8 cellular contexts compared by ENCODE assay signal in the genomic region with DNA sequence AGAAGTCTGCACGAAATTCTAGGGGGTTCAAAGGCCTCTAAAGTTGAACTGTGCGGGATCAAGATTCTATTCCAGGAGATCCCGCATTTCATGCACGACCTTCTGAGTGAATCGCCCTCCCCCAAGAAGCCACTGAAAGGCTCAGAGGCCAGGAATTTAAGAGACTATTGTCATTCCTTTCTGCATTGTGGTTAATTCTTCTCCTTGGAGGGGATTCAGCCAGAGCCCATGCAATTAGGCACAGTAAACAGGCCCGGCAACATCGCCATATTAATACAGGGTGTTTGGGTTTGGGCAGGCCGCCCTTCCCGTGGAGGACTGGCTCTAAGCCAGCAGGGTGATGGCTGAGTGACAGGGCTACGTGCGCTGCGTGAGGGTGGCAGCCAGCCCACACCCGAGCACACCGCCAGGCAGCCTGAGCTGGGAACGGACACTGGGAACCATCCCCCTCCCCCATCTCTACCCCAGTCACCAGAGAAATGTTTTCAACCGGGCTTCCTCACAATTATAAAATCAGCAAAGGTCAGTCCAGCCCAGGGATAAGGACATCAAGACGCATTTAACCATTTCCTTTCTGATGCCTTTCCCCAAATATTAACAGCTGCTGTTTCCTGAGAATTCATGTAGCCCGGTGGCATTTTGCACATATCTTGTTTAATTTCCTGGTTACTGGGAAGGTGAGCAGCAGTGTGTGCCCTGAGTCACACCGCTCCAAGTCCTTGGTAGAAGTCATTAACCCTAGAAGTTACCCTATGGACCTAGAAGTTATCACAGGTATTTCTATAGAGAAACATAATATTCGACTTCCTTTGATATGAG. TPM values are rescaled to one million over a fixed set of nuclear protein-coding genes. Genes with fewer than 3 reads are reported as not detected.
DNase-seq lines count a peak whose midpoint lies in the region; ATAC-seq, FAIRE-seq and TF ChIP-seq lines count a peak whose summit lies in the region.

No MANE protein-coding gene starts in this region.

- H3K9me3 ChIP-seq in GM12878 (replicated peaks; ENCODE audit: control insufficient read depth, insufficient read depth, low read length) = peaks cover 1% of the 10 kb centered on the region; the same call in 1 of the 3 replicates
- no peaks in the 10 kb centered on the region for H3K9me3 ChIP-seq in thyroid gland

- ATAC-seq in GM18511 (IDR thresholded peaks at IDR 0.05; ENCODE audit: unreplicated experiment) = peak; percentile 78
- no peak for ATAC-seq in GM12878
- no peak for ATAC-seq in HG02884 (IDR thresholded peaks at IDR 0.05; ENCODE audit: unreplicated experiment)

- H2AFZ ChIP-seq in GM12878 (ENCODE audit: control insufficient read depth, low read depth, low read length) = peak overlapping the region; percentile 67

- TF ChIP-seq EP300 in GM12878 (IDR thresholded peaks at IDR 0.05; ENCODE audit: borderline replicate concordance in 1 of 2, control insufficient read depth in 1 of 2, low read depth in 2 of 2, low read length in 2 of 2) = no peak

- peaks cover 37% of the 10 kb centered on the region for H3K4me1 Mint-ChIP-seq in activated CD4-positive, alpha-beta T cell treated with anti-CD3 and anti-CD28 coated beads, Interleukin-2, amount 10 ng/mL, durations not matched to agents 24 days and 14 days

- H3K9me3 Mint-ChIP-seq in activated CD4-positive, alpha-beta T cell treated with anti-CD3 and anti-CD28 coated beads, Interleukin-2, amount 10 ng/mL, durations not matched to agents 24 days and 14 days = peaks cover 3% of the 10 kb centered on the region

- H3K27me3 Mint-ChIP-seq in activated CD4-positive, alpha-beta T cell treated with anti-CD3 and anti-CD28 coated beads, Interleukin-2, amount 10 ng/mL, durations not matched to agents 24 days and 14 days = peaks cover 6% of the 10 kb centered on the region

- peak; percentile 55 to 74 for DNase-seq in NCI-H2081 (lab: John Stamatoyannopoulos, UW)
- peak; percentile 36 for DNase-seq in GM12878 (ENCODE audit: low read depth, low spot score)
- peak; percentile 92 for DNase-seq in kidney tubule cell (ENCODE audit: low spot score)
- DNase-seq in thyroid gland = peak; percentile 72 to 76
- DNase-seq in activated CD4-positive, alpha-beta T cell treated with anti-CD3 and anti-CD28 coated beads, Interleukin-2, amount 10 ng/mL, durations not matched to agents 24 days and 14 days = no peak
- DNase-seq in HuH-7.5 (ENCODE audit: low spot score) = no peak

- H3K4me3 ChIP-seq in GM12878 = no peak overlapping the region; the same call in 1 of the 2 replicates
- no peak overlapping the region for H3K4me3 ChIP-seq in thyroid gland (replicated peaks in 1 of 3)

- no peak overlapping the region for H3K27ac Mint-ChIP-seq in activated CD4-positive, alpha-beta T cell treated with anti-CD3 and anti-CD28 coated beads, Interleukin-2, amount 10 ng/mL, durations not matched to agents 24 days and 14 days

- H3K4me2 ChIP-seq in GM12878 (ENCODE audit: control insufficient read depth, insufficient read depth) = peak overlapping the region; percentile 15; the same call in 1 of the 2 replicates

- no peaks in the 10 kb centered on the region for H4K20me1 ChIP-seq in GM12878 (ENCODE audit: control insufficient read depth, insufficient read depth)

- H3K9ac ChIP-seq in GM12878 (ENCODE audit: control insufficient read depth, insufficient read depth, low read length) = no peak overlapping the region

- H3K4me3 Mint-ChIP-seq in activated CD4-positive, alpha-beta T cell treated with anti-CD3 and anti-CD28 coated beads, Interleukin-2, amount 10 ng/mL, durations not matched to agents 24 days and 14 days = no peak overlapping the region

- TF ChIP-seq RAD21 in GM12878 (IDR thresholded peaks at IDR 0.05; ENCODE audit: insufficient read depth, low read depth, low read length) = no peak

- peaks cover 2% of the 10 kb centered on the region for H3K79me2 ChIP-seq in GM12878 (ENCODE audit: control insufficient read depth, insufficient read depth, low read length)

- in situ Hi-C loops in GM12878 (cut with MboI) = no loop called here

- WGBS in GM12878 (ENCODE audit: insufficient coverage, insufficient replicate concordance, low lambda C conversion rate, missing lambda C conversion rate) = 33% methylated on average over 20 of the region's 20 CpGs
- 18 to 25% methylated on average over 20 of the region's 20 CpGs for WGBS in thyroid gland, 2 donors

- H3K36me3 Mint-ChIP-seq in activated CD4-positive, alpha-beta T cell treated with anti-CD3 and anti-CD28 coated beads, Interleukin-2, amount 10 ng/mL, durations not matched to agents 24 days and 14 days (ENCODE audit: low read depth) = peaks cover 36% of the 10 kb centered on the region

- RAD21 ChIA-PET in GM12878 (lab: Charles Lee; ENCODE audit: unreplicated experiment) = interaction anchor here (1.6 to 2.1 kb wide), 2 partner anchors 9 to 74 kb away, joined by 5 to 11 read pairs; no protein-coding TSS in a partner anchor

- intact Hi-C loops in GM12878 (cut with micrococcal nuclease; ENCODE audit: unreplicated experiment) (no loop called here), thyroid gland (cut with DNase I) (no loop called here)
- intact Hi-C loops in activated CD4-positive, alpha-beta T cell treated with anti-CD3 and anti-CD28 coated beads, Interleukin-2, amount 10 ng/mL, durations not matched to agents 24 days and 14 days (cut with micrococcal nuclease) = no loop called here

- H3K27me3 ChIP-seq in GM12878 (replicated peaks in 1 of 2; ENCODE audit: control insufficient read depth in 2 of 2, insufficient read depth in 2 of 2, low read length in 1 of 2) (no peaks in the 10 kb centered on the region), thyroid gland (no peaks in the 10 kb centered on the region)

- H3K36me3 ChIP-seq in GM12878 (ENCODE audit: control insufficient read depth in 2 of 2, insufficient read depth in 2 of 2, low read length in 1 of 2) (no peaks in the 10 kb centered on the region), thyroid gland (no peaks in the 10 kb centered on the region)

- TF ChIP-seq POLR2A in GM12878 (IDR thresholded peaks at IDR 0.05; ENCODE audit: low read depth, low read length) (no peak), thyroid gland (IDR thresholded peaks at IDR 0.05) (no peak)

- CTCF ChIA-PET in GM12878 (lab: Yijun Ruan, JAX) = interaction anchor here (1.3 to 6.5 kb wide), 4 partner anchors 8 to 161 kb away, joined by 3 to 45 read pairs (median 24); no protein-coding TSS in a partner anchor

- H3K27ac ChIP-seq in GM12878 (ENCODE audit: control insufficient read depth, insufficient read depth) = no peak overlapping the region
- peak overlapping the region in 1 of 3 donors; percentile 19 for H3K27ac ChIP-seq in thyroid gland

- BruUV-seq in GM12878 (replicated peaks; lab: Mats Ljungman, UMichigan) = no TSS peak

- no peak for FAIRE-seq in GM12878 (lab: Jason Lieb, UNC)

- no peak for TF ChIP-seq CTCF in GM12878 (IDR thresholded peaks at IDR 0.05 in 2 of 3, conservative IDR thresholded peaks at IDR 0.05 in 1 of 3; ENCODE audit: control insufficient read depth in 2 of 3, extremely low read depth in 1 of 3, insufficient read depth in 1 of 3, low read depth in 3 of 3, low read length in 3 of 3)
- no peak for TF ChIP-seq CTCF in thyroid gland (IDR thresholded peaks at IDR 0.05)

- POLR2A ChIA-PET in GM12878 (lab: Charles Lee) = interaction anchor here (0.6 to 1.6 kb wide), 2 partner anchors 117 to 374 kb away, joined by 5 to 7 read pairs; no protein-coding TSS in a partner anchor

- H3K4me1 ChIP-seq in GM12878 (ENCODE audit: control insufficient read depth, insufficient read depth, low read length) (no peaks in the 10 kb centered on the region), thyroid gland (peaks cover 4 to 16% of the 10 kb centered on the region in 2 donors)

- SMC1A ChIA-PET in GM12878 (lab: Charles Lee; ENCODE audit: uncharacterized antibody, unreplicated experiment) = interaction anchor here (1.0 to 6.2 kb wide), 3 partner anchors 8 to 13 kb away, joined by 3 to 47 read pairs (median 8); no protein-coding TSS in a partner anchor

TF ChIP-seq in GM12878, 131 proteins besides CTCF, POLR2A, EP300 and RAD21 (continues in another document):
- peak; percentile 21; the same call in 1 of the 2 replicates for TF ChIP-seq FOXK2 (IDR thresholded peaks at IDR 0.05)
- TF ChIP-seq HSF1 (IDR thresholded peaks at IDR 0.05; ENCODE audit: low read depth, low read length) = no peak

RNA-seq across cellular contexts. Expression of gene EGLN3, which starts 12.5 kb away (rescaled TPM):
- total RNA-seq in GM12878 (2013; cell fraction: nucleolus; rRNA removed) = 20.3 and 22.4 TPM in 2 replicates
- total RNA-seq in GM12878 (2014; rRNA removed) = 2.1 and 2.7 TPM in 2 replicates
- 1.6 and 2.4 TPM in 2 replicates for total RNA-seq in GM12878 (2014; rRNA removed; fragmentation: Illumina TruSeq; extraction: Trizol)
- 1.7 and 3.0 TPM in 2 replicates for total RNA-seq in GM12878 (2021)
- 28.3 TPM for polyA plus RNA-seq in GM12878 (2011; ENCODE audit: low read depth)
- polyA plus RNA-seq in GM12878 (2011; rRNA removed) = 8.1 and 10.7 TPM in 2 replicates
- 3.8 and 5.6 TPM in 2 replicates for polyA plus RNA-seq in GM12878 (2011; cell fraction: cytosol; rRNA removed)
- polyA plus RNA-seq in GM12878 (2011; cell fraction: nucleus; rRNA removed) = 5.5 and 9.4 TPM in 2 replicates
- polyA plus RNA-seq in GM12878 (2012) = 9.3 and 15.9 TPM in 2 replicates
- polyA plus RNA-seq in GM12878 (2014; fragmentation: Illumina TruSeq; extraction: Trizol) = 1.8 and 2.5 TPM in 2 replicates
- polyA plus RNA-seq in GM12878 (2014; fragmentation: Nextera tagmentation; extraction: Ambion mirVana) = 1 to 10 TPM; 1.4 to 2.1 TPM
- 0.71 and 2.0 TPM in 2 replicates for polyA plus RNA-seq in GM12878 (2014; rRNA removed)
- under 1 TPM; 0.42 to 0.84 TPM for polyA plus RNA-seq in GM12878 (2016; fragmentation: Nextera tagmentation; extraction: Ambion mirVana)
- 6.3 and 8.6 TPM in 2 replicates for polyA minus RNA-seq in GM12878 (2011; rRNA and poly(A)+ RNA removed)
- 2.7 and 3.3 TPM in 2 replicates for polyA minus RNA-seq in GM12878 (2011; cell fraction: cytosol; rRNA and poly(A)+ RNA removed)
- 4.4 and 7.5 TPM in 2 replicates for polyA minus RNA-seq in GM12878 (2011; cell fraction: nucleus; rRNA and poly(A)+ RNA removed)
- 10 to 100 TPM in 2 of 4 donors, 1 to 10 TPM in 2; 8.8 to 11.5 (median 10.2) TPM for total RNA-seq in thyroid gland
- total RNA-seq in activated CD4-positive, alpha-beta T cell treated with anti-CD3 and anti-CD28 coated beads, Interleukin-2, amount 10 ng/mL, durations not matched to agents 24 days and 14 days = 17.4 and 17.6 TPM in 2 replicates

Comparison
In these comparisons a context has a peak if more than half of its experiments do, and no peak if none do; other contexts are left out.
1. DNase-seq: peak in NCI-H2081 (2 of 2), GM12878 (single experiment), kidney tubule cell (single experiment) and thyroid gland (2 of 2); none in activated CD4-positive, alpha-beta T cell treated with anti-CD3 and anti-CD28 coated beads, Interleukin-2, amount 10 ng/mL, durations not matched to agents 24 days and 14 days (single experiment) and HuH-7.5 (single experiment).